ENCODE assay signal across 8 cellular contexts in the genomic region with DNA sequence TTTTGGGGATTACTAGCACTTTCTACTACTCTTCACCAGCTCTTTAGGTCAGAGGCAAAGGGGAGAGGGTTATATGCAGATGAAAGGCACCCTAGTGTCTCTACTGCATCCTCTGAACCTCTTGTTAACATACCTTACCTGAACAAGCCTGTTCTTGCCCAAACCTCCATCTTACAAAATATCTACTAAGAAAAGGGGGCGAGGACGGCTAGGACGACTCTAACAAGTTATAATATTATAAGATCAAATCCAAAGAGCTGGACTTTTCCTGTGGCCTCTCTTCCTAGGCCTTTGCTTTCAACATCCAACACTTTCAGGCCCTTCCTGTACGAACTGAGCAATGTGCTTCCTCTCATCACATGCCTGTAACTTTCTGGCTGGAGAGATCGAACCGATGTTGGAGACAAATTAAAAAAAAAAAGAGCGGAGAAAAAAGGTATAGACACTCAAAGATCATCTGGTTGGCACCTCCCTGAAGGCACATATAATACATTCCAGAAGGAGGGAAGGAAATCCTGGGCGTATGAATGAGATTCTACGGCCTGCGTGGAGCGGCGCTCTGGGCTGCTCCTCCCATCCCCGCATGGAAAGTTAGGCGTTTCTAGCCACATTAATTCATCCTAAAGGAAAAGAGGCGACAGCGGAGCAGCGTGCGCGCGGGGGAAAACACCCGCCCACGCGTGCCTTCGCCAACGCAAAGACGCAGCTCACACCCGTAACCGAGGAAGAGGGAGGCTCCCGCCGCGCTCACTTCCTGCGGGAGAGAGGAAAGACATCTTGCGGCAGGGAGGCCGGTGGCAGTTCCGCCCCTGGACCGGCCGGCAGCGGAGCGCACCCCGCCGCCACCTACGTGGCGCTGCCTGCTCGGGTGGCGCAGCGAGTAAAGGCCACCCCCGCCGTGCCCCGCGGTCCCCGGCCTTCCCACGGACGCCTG. TPM values are rescaled to one million over a fixed set of nuclear protein-coding genes. Genes with fewer than 3 reads are reported as not detected.
DNase-seq lines count a peak whose midpoint lies in the region; ATAC-seq and TF ChIP-seq lines count a peak whose summit lies in the region.

No MANE protein-coding gene starts in this region.

- no peak for ATAC-seq in GM18867 (IDR thresholded peaks at IDR 0.05; ENCODE audit: unreplicated experiment)

- peak overlapping the region; percentile 74 to 99 (median 97) for H3K27ac Mint-ChIP-seq in brain

- H3K4me3 ChIP-seq in hepatocyte = peak overlapping the region; percentile 50
- H3K4me3 ChIP-seq in vagina = peak overlapping the region; percentile 66 to 95

- peaks cover 21% of the 10 kb centered on the region for H3K4me1 ChIP-seq in hepatocyte (ENCODE audit: insufficient read depth)
- H3K4me1 ChIP-seq in vagina = peaks cover 27% of the 10 kb centered on the region

- no peaks in the 10 kb centered on the region for H3K9me3 ChIP-seq in hepatocyte (ENCODE audit: low read depth)
- H3K9me3 ChIP-seq in vagina = no peaks in the 10 kb centered on the region

- H3K4me2 ChIP-seq in hepatocyte = peak overlapping the region; percentile 80

- H3K27ac ChIP-seq in hepatocyte (peak overlapping the region; percentile 93), vagina (peak overlapping the region; percentile 78)

- intact Hi-C loops in vagina (cut with DNase I) = no loop called here

- H4K20me1 ChIP-seq in hepatocyte (ENCODE audit: insufficient read depth, poor library complexity, severe bottlenecking) = no peaks in the 10 kb centered on the region

- peaks cover 32% of the 10 kb centered on the region for H3K79me2 ChIP-seq in hepatocyte

- H3K36me3 ChIP-seq in hepatocyte (replicated peaks; ENCODE audit: insufficient read depth, low read depth) (no peaks in the 10 kb centered on the region), vagina (no peaks in the 10 kb centered on the region)

- H2AFZ ChIP-seq in hepatocyte = peak overlapping the region; percentile 97

- no peaks in the 10 kb centered on the region for H3K9me2 ChIP-seq in hepatocyte (replicated peaks; ENCODE audit: insufficient read depth)

- TF ChIP-seq CTCF in brain (conservative IDR thresholded peaks at IDR 0.05) (no peak), hepatocyte (IDR thresholded peaks at IDR 0.05; ENCODE audit: poor library complexity) (no peak), vagina (IDR thresholded peaks at IDR 0.05) (no peak)

- 2% methylated on average over 47 of the region's 53 CpGs for WGBS in hepatocyte (ENCODE audit: low lambda C conversion rate, missing lambda C conversion rate)

- H3K27me3 Mint-ChIP-seq in brain = peaks cover 17% of the 10 kb centered on the region

- peak overlapping the region; percentile 84 to 93 (median 89) for H3K4me3 Mint-ChIP-seq in brain

- H3K9me3 Mint-ChIP-seq in brain = peaks cover 0 to 3% (median 0%) of the 10 kb centered on the region in 5 experiments

- TF ChIP-seq POLR2A in vagina (IDR thresholded peaks at IDR 0.05) = peak in 1 of 2 donors; percentile 38

- H3K4me1 Mint-ChIP-seq in brain = peaks cover 30% of the 10 kb centered on the region

- no peaks in the 10 kb centered on the region for H3K27me3 ChIP-seq in hepatocyte
- H3K27me3 ChIP-seq in vagina = no peaks in the 10 kb centered on the region

- peak; percentile 16 to 42 for DNase-seq in activated CD4-positive, alpha-beta T cell treated with anti-CD3 and anti-CD28 coated beads for 24 hours (ENCODE audit: low read depth in 2 of 2)
- DNase-seq in activated CD4-positive, alpha-beta T cell treated with anti-CD3 and anti-CD28 coated beads for 1 hour = no peak
- DNase-seq in SK-N-DZ (ENCODE audit: low spot score) = peak; percentile 63
- peak; percentile 75 for DNase-seq in hepatocyte (ENCODE audit: low spot score)
- peak; percentile 37 for DNase-seq in pons (ENCODE audit: low spot score)
- DNase-seq in vagina (ENCODE audit: extremely low spot score in 2 of 2) = no peak

- H3K36me3 Mint-ChIP-seq in brain = no peaks in the 10 kb centered on the region

RNA-seq across cellular contexts. Expression of gene PRDM5, which starts 0.8 kb away (rescaled TPM):
- polyA plus RNA-seq in SK-N-DZ (2014; cell fraction: cytosol; rRNA removed) = 5.9 and 9.2 TPM in 2 replicates
- 9.9 and 11.3 TPM in 2 replicates for polyA plus RNA-seq in SK-N-DZ (2014; cell fraction: nucleus; rRNA removed)
- polyA plus RNA-seq in brain (ENCODE audit: insufficient read depth, low read depth, low replicate concordance) = 0.48 TPM
- total RNA-seq in hepatocyte = 16.8 and 21.2 TPM in 2 replicates
- 3.8 and 4.2 TPM in 2 replicates for polyA plus RNA-seq in hepatocyte
- total RNA-seq in vagina = 15.2 TPM

Comparison
In these comparisons a context has a peak if more than half of its experiments do, and no peak if none do; other contexts are left out.
1. DNase-seq: peak in activated CD4-positive, alpha-beta T cell treated with anti-CD3 and anti-CD28 coated beads for 24 hours (2 of 2), SK-N-DZ (single experiment), hepatocyte (single experiment) and pons (single experiment); none in activated CD4-positive, alpha-beta T cell treated with anti-CD3 and anti-CD28 coated beads for 1 hour (single experiment) and vagina (0 of 2).